ENCODE assay signal across 20 cellular contexts in genomic region chr16:75763250-75763649, GRCh38. TPM values are rescaled to one million over a fixed set of nuclear protein-coding genes. Genes with fewer than 3 reads are reported as not detected.
A peak's percentile ranks its signal among the peaks of the same experiment; 100 is the strongest.
DNase-seq lines count a peak whose midpoint lies in the region; ATAC-seq, FAIRE-seq and TF ChIP-seq lines count a peak whose summit lies in the region.
"Had no signal": no experiment of that assay in that cellular context is flagged by ENCODE, and none has a peak within 500 bp of the region (broad histone marks: within the 10 kb centered on the region; RNA-seq: fewer than 3 reads in every experiment).

No MANE protein-coding gene starts in this region.

- in situ Hi-C loops in K562 (cut with MboI): loop anchor here (5.0 to 10.0 kb wide), 2 partner anchors 288 to 561 kb away; no protein-coding TSS in a partner anchor
- in situ Hi-C loops in mammary epithelial cell (cut with MboI; ENCODE audit: low sequenced_read_pairs in 2 of 2): loop anchor here (25.0 kb wide), 2 partner anchors 301 to 576 kb away; partner anchors contain the start of gene TMEM170A (in 1 of the 2)

- DNase-seq in DMS153 (lab: John Stamatoyannopoulos, UW): peak; percentile 24
- no peak for DNase-seq in DMS153 treated with DMSO at 0.1 percent for 48 hours (lab: John Stamatoyannopoulos, UW; ENCODE audit: unreplicated experiment)
- peak; percentile 13 for DNase-seq in H7
- DNase-seq in K562 (ENCODE audit: extremely low read depth in 1 of 4, low spot score in 3 of 4): no peak
- DNase-seq in neural progenitor cell (ENCODE audit: low spot score): no peak
- no peak for DNase-seq in mammary epithelial cell
- no peak for DNase-seq in activated naive CD4-positive, alpha-beta T cell treated with anti-CD3 and anti-CD28 coated beads for 36 hours
- DNase-seq: BE2C; CD4-positive, alpha-beta T cell; KBM-7; NCI-H1048; NCI-H2107; NCI-H446; NCI-H774; SIG-M5 had no signal

- H4K20me1 ChIP-seq in K562 (replicated peaks; ENCODE audit: control insufficient read depth, insufficient read depth, low read length) (no peaks in the 10 kb centered on the region), neural progenitor cell (ENCODE audit: low read depth) (no peaks in the 10 kb centered on the region), mammary epithelial cell (ENCODE audit: insufficient read depth, low read length) (no peaks in the 10 kb centered on the region)

- no peaks in the 10 kb centered on the region for H3K9me1 ChIP-seq in K562 (ENCODE audit: control insufficient read depth, insufficient read depth, low read length)

- H3K4me1 ChIP-seq in K562 (replicated peaks in 1 of 2; ENCODE audit: control insufficient read depth in 2 of 2, insufficient read depth in 2 of 2, low read length in 2 of 2) (no peaks in the 10 kb centered on the region; a peak in 1 of 5 replicates), neural progenitor cell (no peaks in the 10 kb centered on the region), mammary epithelial cell (ENCODE audit: insufficient read depth, low read length) (no peaks in the 10 kb centered on the region)
- H3K4me1 ChIP-seq: BE2C had no signal

- H3K27me3 ChIP-seq in H7 (ENCODE audit: control insufficient read depth, insufficient read depth, low read length): no peaks in the 10 kb centered on the region; the same call in 1 of the 2 replicates
- no peaks in the 10 kb centered on the region; a peak in 1 of 5 replicates for H3K27me3 ChIP-seq in K562 (ENCODE audit: control insufficient read depth in 2 of 2, insufficient read depth in 2 of 2, low read length in 2 of 2)
- H3K27me3 ChIP-seq in neural progenitor cell: peaks cover 14% of the 10 kb centered on the region
- H3K27me3 ChIP-seq in mammary epithelial cell (ENCODE audit: insufficient read depth, low read length): no peaks in the 10 kb centered on the region
- H3K27me3 ChIP-seq: BE2C had no signal

- peaks cover 2% of the 10 kb centered on the region for H3K27me3 Mint-ChIP-seq in neural progenitor cell (ENCODE audit: insufficient read depth, low read depth)
- H3K27me3 Mint-ChIP-seq in activated naive CD4-positive, alpha-beta T cell treated with anti-CD3 and anti-CD28 coated beads for 36 hours (ENCODE audit: low read depth): peaks cover 3% of the 10 kb centered on the region
- H3K27me3 Mint-ChIP-seq: CD4-positive, alpha-beta T cell had no signal

- H3K27ac ChIP-seq in K562 (ENCODE audit: extremely low read depth, low read depth, low read length): no peak overlapping the region
- no peak overlapping the region for H3K27ac ChIP-seq in neural progenitor cell
- no peak overlapping the region for H3K27ac ChIP-seq in mammary epithelial cell (ENCODE audit: insufficient read depth, low read depth, low read length)
- H3K27ac ChIP-seq: 22Rv1 had no signal

- H3F3A ChIP-seq in neural progenitor cell (ENCODE audit: low read depth): no peaks in the 10 kb centered on the region

- H3K4me3 ChIP-seq in H7 (ENCODE audit: insufficient read depth, low read depth, low read length): no peak overlapping the region
- H3K4me3 ChIP-seq in K562: no peak overlapping the region
- H3K4me3 ChIP-seq in neural progenitor cell: no peak overlapping the region
- H3K4me3 ChIP-seq in mammary epithelial cell (replicated peaks in 1 of 3; ENCODE audit: insufficient read depth in 1 of 3, low read depth in 2 of 3, low read length in 3 of 3): no peak overlapping the region

- no peak for TF ChIP-seq POLR2A in K562 (conservative IDR thresholded peaks at IDR 0.05)

- H3K36me3 Mint-ChIP-seq in neural progenitor cell: no peaks in the 10 kb centered on the region
- H3K36me3 Mint-ChIP-seq in activated naive CD4-positive, alpha-beta T cell treated with anti-CD3 and anti-CD28 coated beads for 36 hours (ENCODE audit: low read depth): no peaks in the 10 kb centered on the region

- H3K4me1 Mint-ChIP-seq in neural progenitor cell: peaks cover 2% of the 10 kb centered on the region
- H3K4me1 Mint-ChIP-seq in activated naive CD4-positive, alpha-beta T cell treated with anti-CD3 and anti-CD28 coated beads for 36 hours (ENCODE audit: low read depth): peaks cover 12% of the 10 kb centered on the region

- no peaks in the 10 kb centered on the region for H3K9me3 ChIP-seq in K562 (replicated peaks; ENCODE audit: control insufficient read depth, insufficient read depth, low read depth, low read length)
- H3K9me3 ChIP-seq in neural progenitor cell (ENCODE audit: low read depth): no peaks in the 10 kb centered on the region
- no peaks in the 10 kb centered on the region for H3K9me3 ChIP-seq in mammary epithelial cell (replicated peaks; ENCODE audit: insufficient read depth, low read length)
- H3K9me3 ChIP-seq: BE2C had no signal

- H2AFZ ChIP-seq in K562 (ENCODE audit: low read depth, low read length): no peak overlapping the region
- peak overlapping the region; percentile 83 for H2AFZ ChIP-seq in neural progenitor cell (replicated peaks)
- H2AFZ ChIP-seq in mammary epithelial cell (ENCODE audit: low read depth, low read length): no peak overlapping the region

- TF ChIP-seq CTCF in K562 (IDR thresholded peaks at IDR 0.05 in 2 of 3, conservative IDR thresholded peaks at IDR 0.05 in 1 of 3; ENCODE audit: insufficient read depth in 2 of 3, low read depth in 1 of 3, low read length in 3 of 3): no peak
- TF ChIP-seq CTCF in neural progenitor cell (IDR thresholded peaks at IDR 0.05): no peak
- no peak for TF ChIP-seq CTCF in mammary epithelial cell (conservative IDR thresholded peaks at IDR 0.05 in 1 of 2, IDR thresholded peaks at IDR 0.05 in 1 of 2; ENCODE audit: extremely low read depth in 1 of 2, insufficient read depth in 1 of 2, low read depth in 1 of 2, low read length in 2 of 2)

- H3K9ac ChIP-seq in K562 (ENCODE audit: insufficient read depth in 1 of 2, low read depth in 2 of 2, low read length in 2 of 2): no peak overlapping the region
- no peak overlapping the region for H3K9ac ChIP-seq in neural progenitor cell
- no peak overlapping the region for H3K9ac ChIP-seq in mammary epithelial cell (ENCODE audit: insufficient read depth, low read length)

- no peak for FAIRE-seq in K562 (lab: Jason Lieb, UNC)

- no peak overlapping the region for H3K27ac Mint-ChIP-seq in neural progenitor cell
- no peak overlapping the region for H3K27ac Mint-ChIP-seq in activated naive CD4-positive, alpha-beta T cell treated with anti-CD3 and anti-CD28 coated beads for 36 hours
- H3K27ac Mint-ChIP-seq: CD4-positive, alpha-beta T cell had no signal

- ATAC-seq in K562: no peak
- no peak for ATAC-seq in HG03025 (IDR thresholded peaks at IDR 0.05; ENCODE audit: low FRiP score, unreplicated experiment)

- no peak for TF ChIP-seq EP300 in K562 (IDR thresholded peaks at IDR 0.05; ENCODE audit: low read length)

- WGBS in K562 (ENCODE audit: insufficient coverage, low coverage, missing lambda C conversion rate): 52% methylated on average over 2 of the region's 2 CpGs
- WGBS in mammary epithelial cell (ENCODE audit: low coverage, missing lambda C conversion rate): 98% methylated on average over 2 of the region's 2 CpGs

- no TSS peak for BruUV-seq in K562 (replicated peaks; lab: Mats Ljungman, UMichigan)
- no TSS peak for BruUV-seq in mammary epithelial cell (replicated peaks; lab: Mats Ljungman, UMichigan)

- no peak for TF ChIP-seq RAD21 in K562 (CRISPR knock-in tag; conservative IDR thresholded peaks at IDR 0.05 in 1 of 2, IDR thresholded peaks at IDR 0.05 in 1 of 2)

- H3K4me2 ChIP-seq in K562 (ENCODE audit: insufficient read depth, low read length) (no peak overlapping the region), neural progenitor cell (no peak overlapping the region), mammary epithelial cell (ENCODE audit: insufficient read depth, low read depth, low read length) (no peak overlapping the region)

- intact Hi-C loops in K562 (cut with micrococcal nuclease): loop anchor here (5.0 kb wide), 4 partner anchors 66 to 531 kb away; partner anchors contain the start of genes ADAT1, KARS1 and TERF2IP
- intact Hi-C loops in mammary epithelial cell (cut with micrococcal nuclease): loop anchor here (5.0 kb wide), 2 partner anchors 196 to 361 kb away; partner anchors contain the start of gene GABARAPL2
- intact Hi-C loops in activated naive CD4-positive, alpha-beta T cell treated with anti-CD3 and anti-CD28 coated beads for 36 hours (cut with micrococcal nuclease): loop anchor here (5.0 kb wide), 2 partner anchors 66 to 376 kb away; no protein-coding TSS in a partner anchor

- dilution Hi-C loops in mammary epithelial cell (cut with HindIII; ENCODE audit: low sequenced_read_pairs): no loop called here

- H3K4me3 Mint-ChIP-seq in neural progenitor cell: no peak overlapping the region
- no peak overlapping the region for H3K4me3 Mint-ChIP-seq in activated naive CD4-positive, alpha-beta T cell treated with anti-CD3 and anti-CD28 coated beads for 36 hours
- H3K4me3 Mint-ChIP-seq: CD4-positive, alpha-beta T cell had no signal

- POLR2A ChIA-PET in K562 (lab: Yijun Ruan, JAX): interaction anchor here (0.9 kb wide), 1 partner anchor 114 kb away, joined by 7 read pairs; no protein-coding TSS in a partner anchor

- H3K79me2 ChIP-seq in K562 (ENCODE audit: control insufficient read depth, insufficient read depth, low read length) (no peaks in the 10 kb centered on the region), neural progenitor cell (ENCODE audit: low read depth) (no peaks in the 10 kb centered on the region), mammary epithelial cell (ENCODE audit: insufficient read depth, low read length) (no peaks in the 10 kb centered on the region)

- CTCF ChIA-PET in K562 (lab: Yijun Ruan, JAX; ENCODE audit: low intra/inter-chr PET ratio): interaction anchor here (2.0 to 2.6 kb wide), 2 partner anchors 291 to 564 kb away, joined by 7 to 10 read pairs; no protein-coding TSS in a partner anchor
- CTCF ChIA-PET in mammary epithelial cell (lab: Charles Lee; ENCODE audit: low non-redundant PET): no interaction called here
- CTCF ChIA-PET in activated naive CD4-positive, alpha-beta T cell treated with anti-CD3 and anti-CD28 coated beads for 36 hours (lab: Charles Lee): interaction anchor here (0.9 to 1.9 kb wide), 11 partner anchors 9 to 564 kb away, joined by 3 to 15 read pairs (median 5); partner anchors contain the start of genes KARS1 and TERF2IP

- H3K9me3 Mint-ChIP-seq in neural progenitor cell: no peaks in the 10 kb centered on the region
- no peaks in the 10 kb centered on the region for H3K9me3 Mint-ChIP-seq in activated naive CD4-positive, alpha-beta T cell treated with anti-CD3 and anti-CD28 coated beads for 36 hours
- H3K9me3 Mint-ChIP-seq: CD4-positive, alpha-beta T cell had no signal

- H3K36me3 ChIP-seq in H7 (replicated peaks; ENCODE audit: control insufficient read depth, insufficient read depth, low read length) (no peaks in the 10 kb centered on the region), K562 (ENCODE audit: control insufficient read depth, insufficient read depth, low read length) (no peaks in the 10 kb centered on the region), neural progenitor cell (no peaks in the 10 kb centered on the region), mammary epithelial cell (ENCODE audit: insufficient read depth, low read length) (no peaks in the 10 kb centered on the region)
- H3K36me3 ChIP-seq: BE2C had no signal

RNA-seq across cellular contexts. Expression of gene CPHXL, which starts 37.0 kb away (rescaled TPM):
- total RNA-seq in H7 (2014; rRNA removed; shearing (Covaris generic)): not detected in 2 replicates
- total RNA-seq in K562 (2011; cell fraction: chromatin; rRNA removed; ENCODE audit: low replicate concordance): not detected in 2 replicates
- total RNA-seq in K562 (2011; cell fraction: nucleolus; rRNA removed): not detected in 2 replicates
- not detected in 2 replicates for total RNA-seq in K562 (2011; cell fraction: nucleoplasm; rRNA removed)
- total RNA-seq in K562 (2014; rRNA removed): not detected in 2 replicates
- not detected in 2 replicates for total RNA-seq in K562 (2014; rRNA removed; fragmentation: Illumina TruSeq; extraction: Trizol)
- not detected in 2 replicates for total RNA-seq in K562 (2015; rRNA removed; fragmentation: Illumina TruSeq; extraction: Trizol)
- not detected in 2 replicates for total RNA-seq in K562 (2021)
- polyA plus RNA-seq in K562 (2011; rRNA removed): not detected in 2 replicates
- polyA plus RNA-seq in K562 (2011; cell fraction: cytosol; rRNA removed): not detected in 2 replicates
- polyA plus RNA-seq in K562 (2011; cell fraction: nucleus; rRNA removed): not detected in 2 replicates
- not detected in 2 replicates for polyA plus RNA-seq in K562 (2012)
- not detected in 2 replicates for polyA plus RNA-seq in K562 (2014; fragmentation: Illumina TruSeq; extraction: Trizol)
- polyA plus RNA-seq in K562 (2014; fragmentation: Nextera tagmentation; extraction: Ambion mirVana): not detected
- not detected in 2 replicates for polyA plus RNA-seq in K562 (2014; rRNA removed)
- polyA minus RNA-seq in K562 (2011; rRNA and poly(A)+ RNA removed): not detected in 2 replicates
- not detected in 2 replicates for polyA minus RNA-seq in K562 (2011; cell fraction: cytosol; rRNA and poly(A)+ RNA removed)
- not detected in 2 replicates for polyA minus RNA-seq in K562 (2011; cell fraction: nucleus; rRNA and poly(A)+ RNA removed)
- not detected in 2 replicates for total RNA-seq in neural progenitor cell (ENCODE audit: low replicate concordance)
- not detected for total RNA-seq in mammary epithelial cell
- polyA plus RNA-seq in mammary epithelial cell: not detected
- not detected for polyA minus RNA-seq in mammary epithelial cell
- total RNA-seq in activated naive CD4-positive, alpha-beta T cell treated with anti-CD3 and anti-CD28 coated beads for 36 hours: not detected
- total RNA-seq: CD4-positive, alpha-beta T cell; M059J; RPMI7951 had no signal
- polyA plus RNA-seq: AG04450 had no signal

Comparison
In these comparisons a context has a peak if more than half of its experiments do, and no peak if none do; other contexts are left out.
1. DNase-seq: peak in DMS153 (single experiment) and H7 (single experiment); none in DMS153 treated with DMSO at 0.1 percent for 48 hours (single experiment), K562 (0 of 4), neural progenitor cell (single experiment), mammary epithelial cell (single experiment) and activated naive CD4-positive, alpha-beta T cell treated with anti-CD3 and anti-CD28 coated beads for 36 hours (single experiment).